ENCODE assay signal across 14 cellular contexts in the genomic region with DNA sequence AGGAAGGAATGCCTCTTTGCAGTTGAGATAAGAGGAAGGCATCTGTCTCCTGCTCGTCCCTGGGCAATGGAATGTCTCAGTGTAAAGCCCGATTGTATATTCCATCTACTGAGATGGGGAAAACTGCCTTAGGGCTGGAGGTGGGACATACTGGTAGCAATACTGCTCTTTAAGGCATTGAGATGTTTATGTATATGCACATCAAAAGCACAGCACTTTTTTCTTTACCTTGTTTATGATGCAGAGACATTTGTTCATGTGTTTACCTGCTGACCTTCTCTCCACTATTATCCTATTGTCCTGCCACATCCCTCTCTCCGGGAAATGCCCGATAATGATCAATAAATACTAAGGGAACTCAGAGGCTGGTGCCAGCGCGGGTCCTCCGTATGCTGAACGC. TPM values are rescaled to one million over a fixed set of nuclear protein-coding genes. Genes with fewer than 3 reads are reported as not detected.
"Had no signal": no experiment of that assay in that cellular context is flagged by ENCODE, and none has a peak within 500 bp of the region (broad histone marks: within the 10 kb centered on the region; RNA-seq: fewer than 3 reads in every experiment).

No MANE protein-coding gene starts in this region.

RNA-seq across cellular contexts. Expression of gene DMRTC1B, which starts 43.1 kb away (rescaled TPM):
- total RNA-seq: activated CD4-positive, alpha-beta memory T cell treated with anti-CD3 and anti-CD28 coated beads, Interleukin-2, amount 10 ng/mL, durations not matched to agents 7 days and 5 days; activated CD8-positive, alpha-beta memory T cell treated with anti-CD3 and anti-CD28 coated beads, Interleukin-2, amount 10 ng/mL, durations not matched to agents 7 days and 5 days; activated T-helper 2 cell treated with anti-CD3 and anti-CD28 coated beads, Interferon-gamma antibody, Interleukin-2, Interleukin-4, amounts not matched to agents 10 μg/mL and 5 μg/mL and 100 μg/mL, durations not matched to agents 14 hours and 24 hours and 36 hours; ascending aorta; cardiac septum had no signal

RNA-seq across cellular contexts. Expression of gene FAM236B, which starts 48.8 kb away (rescaled TPM):
- total RNA-seq: activated CD4-positive, alpha-beta memory T cell treated with anti-CD3 and anti-CD28 coated beads, Interleukin-2, amount 10 ng/mL, durations not matched to agents 7 days and 5 days; activated CD4-positive, alpha-beta T cell treated with anti-CD3 and anti-CD28 coated beads for 36 hours; activated CD4-positive, alpha-beta T cell treated with anti-CD3 and anti-CD28 coated beads, Interleukin-2, amount 10 ng/mL, durations not matched to agents 7 days and 5 days; activated CD8-positive, alpha-beta memory T cell treated with anti-CD3 and anti-CD28 coated beads, Interleukin-2, amount 10 ng/mL, durations not matched to agents 7 days and 5 days; activated CD8-positive, alpha-beta T cell treated with anti-CD3 and anti-CD28 coated beads, Interleukin-2, amount 10 ng/mL, durations not matched to agents 7 days and 5 days; activated naive CD8-positive, alpha-beta T cell treated with anti-CD3 and anti-CD28 coated beads, Interleukin-2, amount 10 ng/mL, durations not matched to agents 7 days and 5 days; activated T-helper 2 cell treated with anti-CD3 and anti-CD28 coated beads, Interferon-gamma antibody, Interleukin-2, Interleukin-4, amounts not matched to agents 10 μg/mL and 5 μg/mL and 100 μg/mL, durations not matched to agents 14 hours and 24 hours and 36 hours; ascending aorta; body of pancreas; breast epithelium; cardiac septum; cerebellum; WTC11 had no signal
- polyA plus RNA-seq: adipose tissue had no signal
